ENCODE assay signal across 22 cellular contexts in genomic region chr16:50466170-50466569, GRCh38.
"Had no signal": no experiment of that assay in that cellular context is flagged by ENCODE, and none has a peak within 500 bp of the region (broad histone marks: within the 10 kb centered on the region; RNA-seq: fewer than 3 reads in every experiment).

No MANE protein-coding gene starts in this region.

- H3K27ac ChIP-seq: gastroesophageal sphincter, sigmoid colon, upper lobe of left lung had no signal

- H3K36me3 ChIP-seq: gastroesophageal sphincter, sigmoid colon, upper lobe of left lung had no signal

- H3K36me3 Mint-ChIP-seq: activated naive CD8-positive, alpha-beta T cell; naive thymus-derived CD4-positive, alpha-beta T cell; stimulated activated effector memory CD8-positive, alpha-beta T cell treated with anti-CD3 and anti-CD28 coated beads, Interleukin-12 subunit alpha, Interleukin-12 subunit beta, amount 100 ng/mL, for 72 hours had no signal

- H3K4me3 ChIP-seq: gastroesophageal sphincter, sigmoid colon, upper lobe of left lung had no signal

- DNase-seq: activated CD4-positive, alpha-beta T cell treated with anti-CD3 and anti-CD28 coated beads, Interleukin-2, amount 50 U/mL, for 1 hour; activated CD8-positive, alpha-beta T cell treated with anti-CD3 and anti-CD28 coated beads for 36 hours; activated naive CD4-positive, alpha-beta T cell treated with Interleukin-2 at 50 U/mL for 16 hours; activated T-cell treated with anti-CD3 and anti-CD28 coated beads, Interleukin-2, amount 50 U/mL, for 4 hours; anterior cingulate cortex; hippocampal formation; immature natural killer cell; midbrain; naive thymus-derived CD4-positive, alpha-beta T cell; small intestine; stimulated activated CD4-positive, alpha-beta T cell treated with anti-CD3 and anti-CD28 coated beads, Interleukin-4, amount 100 ng/mL, for 24 hours; SW 1271 had no signal

- H3K4me3 Mint-ChIP-seq: activated CD8-positive, alpha-beta T cell treated with anti-CD3 and anti-CD28 coated beads for 36 hours; activated naive CD8-positive, alpha-beta T cell; activated T-cell treated with anti-CD3 and anti-CD28 coated beads, Interleukin-2, amount 50 U/mL, for 4 hours; central memory CD8-positive, alpha-beta T cell; dendritic cell treated with granulocyte-macrophage colony-stimulating factor and Interleukin-4, amounts not matched to agents 40 ng/mL and 50 ng/mL, for 4 days; stimulated activated effector memory CD8-positive, alpha-beta T cell treated with anti-CD3 and anti-CD28 coated beads, Interleukin-12 subunit alpha, Interleukin-12 subunit beta, amount 100 ng/mL, for 72 hours; stimulated activated naive CD8-positive, alpha-beta T cell treated with anti-CD3 and anti-CD28 coated beads, Interleukin-15, Interleukin-2, amounts not matched to agents 100 ng/mL and 50 ng/mL, for 24 hours; T-helper 1 cell treated with Interleukin-12 subunit alpha and Interleukin-12 subunit beta and Interleukin-4 antibody, amounts not matched to agents 30 μg/mL and 1 μg/mL, for 36 hours had no signal

- H3K27ac Mint-ChIP-seq: activated CD8-positive, alpha-beta T cell treated with anti-CD3 and anti-CD28 coated beads for 36 hours; activated naive CD8-positive, alpha-beta T cell; activated T-helper 2 cell treated with anti-CD3 and anti-CD28 coated beads, Interferon-gamma antibody, Interleukin-2, Interleukin-4, amounts not matched to agents 10 μg/mL and 5 μg/mL and 100 μg/mL, durations not matched to agents 14 hours and 24 hours and 36 hours; dendritic cell treated with granulocyte-macrophage colony-stimulating factor and Interleukin-4, amounts not matched to agents 40 ng/mL and 50 ng/mL, for 4 days; immature natural killer cell; stimulated activated effector memory CD8-positive, alpha-beta T cell treated with anti-CD3 and anti-CD28 coated beads, Interleukin-12 subunit alpha, Interleukin-12 subunit beta, amount 100 ng/mL, for 72 hours; stimulated activated naive CD8-positive, alpha-beta T cell treated with anti-CD3 and anti-CD28 coated beads, Interleukin-15, Interleukin-2, amounts not matched to agents 100 ng/mL and 50 ng/mL, for 24 hours; T-helper 1 cell treated with Interleukin-12 subunit alpha and Interleukin-12 subunit beta and Interleukin-4 antibody, amounts not matched to agents 30 μg/mL and 1 μg/mL, for 36 hours had no signal

- ATAC-seq: activated CD8-positive, alpha-beta T cell treated with anti-CD3 and anti-CD28 coated beads for 36 hours; activated T-cell treated with anti-CD3 and anti-CD28 coated beads, Interleukin-2, amount 50 U/mL, for 4 hours; gastroesophageal sphincter; naive thymus-derived CD4-positive, alpha-beta T cell; stimulated activated effector memory CD8-positive, alpha-beta T cell treated with anti-CD3 and anti-CD28 coated beads, Interleukin-12 subunit alpha, Interleukin-12 subunit beta, amount 100 ng/mL, for 72 hours had no signal

- H3K9me3 Mint-ChIP-seq: activated CD8-positive, alpha-beta T cell treated with anti-CD3 and anti-CD28 coated beads for 36 hours; activated T-cell treated with anti-CD3 and anti-CD28 coated beads, Interleukin-2, amount 50 U/mL, for 4 hours; activated T-helper 2 cell treated with anti-CD3 and anti-CD28 coated beads, Interferon-gamma antibody, Interleukin-2, Interleukin-4, amounts not matched to agents 10 μg/mL and 5 μg/mL and 100 μg/mL, durations not matched to agents 14 hours and 24 hours and 36 hours; central memory CD8-positive, alpha-beta T cell; dendritic cell treated with granulocyte-macrophage colony-stimulating factor and Interleukin-4, amounts not matched to agents 40 ng/mL and 50 ng/mL, for 4 days; immature natural killer cell; stimulated activated effector memory CD8-positive, alpha-beta T cell treated with anti-CD3 and anti-CD28 coated beads, Interleukin-12 subunit alpha, Interleukin-12 subunit beta, amount 100 ng/mL, for 72 hours; stimulated activated naive CD8-positive, alpha-beta T cell treated with anti-CD3 and anti-CD28 coated beads, Interleukin-15, Interleukin-2, amounts not matched to agents 100 ng/mL and 50 ng/mL, for 24 hours; T-helper 1 cell treated with Interleukin-12 subunit alpha and Interleukin-12 subunit beta and Interleukin-4 antibody, amounts not matched to agents 30 μg/mL and 1 μg/mL, for 36 hours had no signal

- H3K9me3 ChIP-seq: gastroesophageal sphincter, sigmoid colon, upper lobe of left lung had no signal
